In genomic region chr6:155312950-155313349, GRCh38 we compare ENCODE assay signal across 14 cellular contexts. TPM values are rescaled to one million over a fixed set of nuclear protein-coding genes. Genes with fewer than 3 reads are reported as not detected.
DNase-seq lines count a peak whose midpoint lies in the region; ATAC-seq and TF ChIP-seq lines count a peak whose summit lies in the region.
"Not testable (repeated sequence)": the region's sequence is repeated elsewhere in the genome, so short reads cannot be mapped to it uniquely, and the experiment has no call there.
"Had no signal": no experiment of that assay in that cellular context is flagged by ENCODE, and none has a peak within 500 bp of the region (broad histone marks: within the 10 kb centered on the region; RNA-seq: fewer than 3 reads in every experiment).

No MANE protein-coding gene starts in this region.

- H3K9ac ChIP-seq in IMR-90 (ENCODE audit: low read depth, low read length) = not testable (repeated sequence)

- not testable (repeated sequence) for H3K9me1 ChIP-seq in IMR-90 (ENCODE audit: insufficient read depth, low read length)

- POLR2A ChIA-PET in CD4-positive, alpha-beta T cell (lab: Charles Lee) = interaction anchor here (1.4 to 3.5 kb wide), 3 partner anchors 8 to 26 kb away, joined by 3 to 18 read pairs (median 9); no protein-coding TSS in a partner anchor
- POLR2A ChIA-PET in IMR-90 (lab: Charles Lee; ENCODE audit: unreplicated experiment) = not testable (repeated sequence)
- POLR2A ChIA-PET in naive thymus-derived CD8-positive, alpha-beta T cell (lab: Charles Lee) = interaction anchor here (0.9 kb wide), 1 partner anchor 9 kb away, joined by 3 read pairs; no protein-coding TSS in a partner anchor

- peaks cover 20 to 28% of the 10 kb centered on the region in 2 experiments for H3K79me1 ChIP-seq in IMR-90 (ENCODE audit: low read depth in 1 of 2, low read length in 2 of 2)

- peaks cover 56% of the 10 kb centered on the region for H3K4me1 Mint-ChIP-seq in CD4-positive, alpha-beta T cell (ENCODE audit: low read depth)
- peaks cover 54% of the 10 kb centered on the region for H3K4me1 Mint-ChIP-seq in activated T-cell treated with anti-CD3 and anti-CD28 coated beads, Interleukin-2, amount 50 U/mL, for 24 hours (ENCODE audit: low read depth)
- peaks cover 15 to 56% (median 47%) of the 10 kb centered on the region in 4 donors for H3K4me1 Mint-ChIP-seq in naive thymus-derived CD8-positive, alpha-beta T cell
- peaks cover 7 to 35% of the 10 kb centered on the region in 2 donors for H3K4me1 Mint-ChIP-seq in stimulated activated naive B cell treated with anti-CD40 and anti-IgM and Interleukin-4, amounts not matched to agents 10 μg/mL and 1 μg/mL and 100 μg/mL, for 72 hours

- H2BK5ac ChIP-seq in IMR-90 (ENCODE audit: low read depth, low read length, poor library complexity, severe bottlenecking) = not testable (repeated sequence)

- H3K4me3 Mint-ChIP-seq in CD4-positive, alpha-beta T cell = peak overlapping the region; percentile 97
- peak overlapping the region; percentile 98 for H3K4me3 Mint-ChIP-seq in activated T-cell treated with anti-CD3 and anti-CD28 coated beads, Interleukin-2, amount 50 U/mL, for 24 hours
- peak overlapping the region; percentile 22 to 98 (median 96) for H3K4me3 Mint-ChIP-seq in naive thymus-derived CD8-positive, alpha-beta T cell
- peak overlapping the region; percentile 56 to 97 for H3K4me3 Mint-ChIP-seq in stimulated activated naive B cell treated with anti-CD40 and anti-IgM and Interleukin-4, amounts not matched to agents 10 μg/mL and 1 μg/mL and 100 μg/mL, for 72 hours

- not testable (repeated sequence) for H3K27me3 Mint-ChIP-seq in CD4-positive, alpha-beta T cell; activated T-cell treated with anti-CD3 and anti-CD28 coated beads, Interleukin-2, amount 50 U/mL, for 24 hours; naive thymus-derived CD8-positive, alpha-beta T cell; stimulated activated naive B cell treated with anti-CD40 and anti-IgM and Interleukin-4, amounts not matched to agents 10 μg/mL and 1 μg/mL and 100 μg/mL, for 72 hours

- H4K20me1 ChIP-seq in IMR-90 (ENCODE audit: insufficient read depth, low read length) = not testable (repeated sequence)

- not testable (repeated sequence) for TF ChIP-seq CTCF in CD4-positive, alpha-beta T cell (IDR thresholded peaks at IDR 0.05); IMR-90 (conservative IDR thresholded peaks at IDR 0.05; ENCODE audit: low read depth, low read length); RWPE2 (IDR thresholded peaks at IDR 0.05; ENCODE audit: poor library complexity, severe bottlenecking); brain microvascular endothelial cell (IDR thresholded peaks at IDR 0.05; ENCODE audit: low read depth, low read length, missing control alignments); fibroblast of villous mesenchyme (IDR thresholded peaks at IDR 0.05; ENCODE audit: insufficient read depth, low read depth, low read length)

- not testable (repeated sequence) for H3K14ac ChIP-seq in IMR-90 (replicated peaks; ENCODE audit: low read depth, low read length)

- H3K36me3 ChIP-seq in IMR-90 (ENCODE audit: control insufficient read depth, insufficient read depth, low read length); brain microvascular endothelial cell (replicated peaks): not testable (repeated sequence)
- peaks cover 50% of the 10 kb centered on the region for H3K36me3 ChIP-seq in RWPE2 (ENCODE audit: low read depth)

- H4K8ac ChIP-seq in IMR-90 (ENCODE audit: low read depth in 2 of 2, low read length in 2 of 2) = not testable (repeated sequence)

- H4K91ac ChIP-seq in IMR-90 (ENCODE audit: insufficient read depth, low read depth, low read length) = not testable (repeated sequence)

- H3K27ac Mint-ChIP-seq in CD4-positive, alpha-beta T cell = peak overlapping the region; percentile 91
- peak overlapping the region; percentile 97 for H3K27ac Mint-ChIP-seq in activated T-cell treated with anti-CD3 and anti-CD28 coated beads, Interleukin-2, amount 50 U/mL, for 24 hours
- H3K27ac Mint-ChIP-seq in naive thymus-derived CD8-positive, alpha-beta T cell = peak overlapping the region in 8 of 10 donors; percentile 19 to 97 (median 89)
- peak overlapping the region; percentile 65 for H3K27ac Mint-ChIP-seq in stimulated activated naive B cell treated with anti-CD40 and anti-IgM and Interleukin-4, amounts not matched to agents 10 μg/mL and 1 μg/mL and 100 μg/mL, for 72 hours

- in situ Hi-C loops in IMR-90 (cut with MboI; ENCODE audit: low sequenced_read_pairs); brain microvascular endothelial cell (cut with HindIII; ENCODE audit: low pct_ligation_motif_present, low sequenced_read_pairs): not testable (repeated sequence)

- not testable (repeated sequence) for H3K9me3 ChIP-seq in CD4-positive, alpha-beta T cell (ENCODE audit: control insufficient read depth, low read length); IMR-90 (ENCODE audit: control insufficient read depth, insufficient read depth, low read length); RWPE2 (ENCODE audit: severe bottlenecking)

- H3K9me3 Mint-ChIP-seq in CD4-positive, alpha-beta T cell; activated T-cell treated with anti-CD3 and anti-CD28 coated beads, Interleukin-2, amount 50 U/mL, for 24 hours; naive thymus-derived CD8-positive, alpha-beta T cell; stimulated activated naive B cell treated with anti-CD40 and anti-IgM and Interleukin-4, amounts not matched to agents 10 μg/mL and 1 μg/mL and 100 μg/mL, for 72 hours: not testable (repeated sequence)

- not testable (repeated sequence) for H2AK5ac ChIP-seq in IMR-90 (ENCODE audit: low read depth, low read length)

- not testable (repeated sequence) for H3K4me2 ChIP-seq in IMR-90 (ENCODE audit: low read depth, low read length)

- intact Hi-C loops in CD4-positive, alpha-beta T cell (cut with DNase I, micrococcal nuclease) = loop anchor here (5.0 to 10.0 kb wide), 6 partner anchors 138 to 1709 kb away; partner anchors contain the start of gene ARID1B (in 2 of the 2)
- intact Hi-C loops in IMR-90 (cut with micrococcal nuclease) = loop anchor here (5.0 kb wide), 2 partner anchors 386 to 441 kb away; no protein-coding TSS in a partner anchor

- H2BK120ac ChIP-seq in IMR-90 (ENCODE audit: low read depth, low read length) = not testable (repeated sequence)

- not testable (repeated sequence) for H3K56ac ChIP-seq in IMR-90 (ENCODE audit: extremely low read depth, insufficient read depth, low read length)

- 0 out of 2 replicates have a peak overlapping the region, but pooled peaks have one; percentile 17 for H3K4ac ChIP-seq in IMR-90 (ENCODE audit: low read depth, low read length)

- dilution Hi-C loops in IMR-90 (cut with HindIII; ENCODE audit: low sequenced_read_pairs, unreplicated experiment) = not testable (repeated sequence)

- CTCF ChIA-PET in CD4-positive, alpha-beta T cell (lab: Charles Lee); IMR-90 (lab: Yijun Ruan, JAX): not testable (repeated sequence)

- BruUV-seq in IMR-90 (replicated peaks; lab: Mats Ljungman, UMichigan) = not testable (repeated sequence)

- 100% methylated on average over 1 of the region's 7 CpGs; no CpG with 5 or more reads in 1 of the 2 experiments for WGBS in IMR-90 (ENCODE audit: extremely low coverage in 2 of 2, insufficient read length in 1 of 2), 2 experiments

- DNase-seq in CD4-positive, alpha-beta T cell; IMR-90; RWPE2 (ENCODE audit: low spot score); activated T-cell treated with anti-CD3 and anti-CD28 coated beads, Interleukin-2, amount 50 U/mL, for 24 hours; brain microvascular endothelial cell; fibroblast of villous mesenchyme (ENCODE audit: low read depth); naive thymus-derived CD8-positive, alpha-beta T cell; stimulated activated naive B cell treated with anti-CD40 and anti-IgM and Interleukin-4, amounts not matched to agents 10 μg/mL and 1 μg/mL and 100 μg/mL, for 72 hours: not testable (repeated sequence)

- not testable (repeated sequence) for TF ChIP-seq POLR2A in IMR-90 (IDR thresholded peaks at IDR 0.05; ENCODE audit: low read depth, low read length)

- not testable (repeated sequence) for H3K23ac ChIP-seq in IMR-90 (ENCODE audit: low read depth, low read length)

- H2AFZ ChIP-seq in IMR-90 (replicated peaks; ENCODE audit: low read length, poor library complexity) = not testable (repeated sequence)

- ATAC-seq in CD4-positive, alpha-beta T cell (ENCODE audit: poor library complexity); IMR-90 (ENCODE audit: low read depth); RWPE2 (ENCODE audit: low read depth); naive thymus-derived CD8-positive, alpha-beta T cell; stimulated activated naive B cell treated with anti-CD40 and anti-IgM and Interleukin-4, amounts not matched to agents 10 μg/mL and 1 μg/mL and 100 μg/mL, for 72 hours (replicated peaks): not testable (repeated sequence)

- peaks cover 31% of the 10 kb centered on the region for H3K36me3 Mint-ChIP-seq in CD4-positive, alpha-beta T cell (ENCODE audit: low read depth)
- H3K36me3 Mint-ChIP-seq in activated T-cell treated with anti-CD3 and anti-CD28 coated beads, Interleukin-2, amount 50 U/mL, for 24 hours (ENCODE audit: low read depth) = peaks cover 56% of the 10 kb centered on the region
- H3K36me3 Mint-ChIP-seq in naive thymus-derived CD8-positive, alpha-beta T cell = peaks cover 0 to 27% (median 3%) of the 10 kb centered on the region in 3 donors
- peaks cover 10 to 19% of the 10 kb centered on the region in 2 donors for H3K36me3 Mint-ChIP-seq in stimulated activated naive B cell treated with anti-CD40 and anti-IgM and Interleukin-4, amounts not matched to agents 10 μg/mL and 1 μg/mL and 100 μg/mL, for 72 hours

- not testable (repeated sequence) for H2AK9ac ChIP-seq in IMR-90 (replicated peaks; ENCODE audit: low read depth, low read length, poor library complexity)

- not testable (repeated sequence) for H4K5ac ChIP-seq in IMR-90 (ENCODE audit: low read depth, low read length)

- H3K27ac ChIP-seq in CD4-positive, alpha-beta T cell (ENCODE audit: low read depth, low read length); IMR-90 (ENCODE audit: insufficient read depth, low read length); brain microvascular endothelial cell: not testable (repeated sequence)
- H3K27ac ChIP-seq in RWPE2 (ENCODE audit: poor library complexity, severe bottlenecking) = peak overlapping the region; percentile 80

- not testable (repeated sequence) for H3K18ac ChIP-seq in IMR-90 (ENCODE audit: low read depth, low read length)

- H3K4me3 ChIP-seq in IMR-90 (ENCODE audit: insufficient read depth, low read depth, low read length) = not testable (repeated sequence)
- H3K4me3 ChIP-seq in RWPE2 (ENCODE audit: severe bottlenecking) (peak overlapping the region; percentile 64), brain microvascular endothelial cell (ENCODE audit: low read depth, low read length) (peak overlapping the region; percentile 96), fibroblast of villous mesenchyme (ENCODE audit: low read depth, low read length) (peak overlapping the region; percentile 97)

- H2BK20ac ChIP-seq in IMR-90 (ENCODE audit: low read depth, low read length) = not testable (repeated sequence)

- TF ChIP-seq RAD21 in IMR-90 (IDR thresholded peaks at IDR 0.05; ENCODE audit: low read length) = not testable (repeated sequence)

- not testable (repeated sequence) for H3K4me1 ChIP-seq in IMR-90 (ENCODE audit: control insufficient read depth, insufficient read depth, low read length)
- peaks cover 30% of the 10 kb centered on the region for H3K4me1 ChIP-seq in RWPE2 (ENCODE audit: insufficient read depth, poor library complexity, severe bottlenecking)

- H3K27me3 ChIP-seq in CD4-positive, alpha-beta T cell (ENCODE audit: control insufficient read depth, insufficient read depth, low read length); IMR-90 (ENCODE audit: control insufficient read depth, insufficient read depth, low read length); RWPE2 (ENCODE audit: insufficient read depth, poor library complexity, severe bottlenecking); brain microvascular endothelial cell (replicated peaks): not testable (repeated sequence)

- H2BK15ac ChIP-seq in IMR-90 (ENCODE audit: low read depth, low read length) = not testable (repeated sequence)

RNA-seq across cellular contexts. Expression of gene TFB1M, which starts 1.3 kb away (rescaled TPM):
- total RNA-seq in CD4-positive, alpha-beta T cell = 1 to 10 TPM; 7.2 to 9.2 TPM
- total RNA-seq in IMR-90 (2012; rRNA removed) (22.4 and 28.1 TPM in 2 replicates), fibroblast of villous mesenchyme (29.0 and 29.8 TPM in 2 replicates)
- polyA plus RNA-seq in IMR-90 (2012; rRNA removed) = 17.5 and 18.1 TPM in 2 replicates
- polyA plus RNA-seq in IMR-90 (2012; cell fraction: cytosol; rRNA removed) = 6.0 and 9.4 TPM in 2 replicates
- polyA plus RNA-seq in IMR-90 (2012; cell fraction: nucleus; rRNA removed; ENCODE audit: low replicate concordance) = 5.7 and 34.9 TPM in 2 replicates
- total RNA-seq in naive thymus-derived CD8-positive, alpha-beta T cell = 10 to 100 TPM; 32.5 to 34.7 TPM
- polyA plus RNA-seq in naive thymus-derived CD8-positive, alpha-beta T cell = 10 to 100 TPM; 12.8 to 17.8 (median 13.0) TPM

RNA-seq across cellular contexts. Expression of gene CLDN20, which starts 49.1 kb away (rescaled TPM):
- not detected for total RNA-seq in CD4-positive, alpha-beta T cell
- total RNA-seq in IMR-90 (2012; rRNA removed) (not detected in 2 replicates), fibroblast of villous mesenchyme (not detected in 2 replicates)
- not detected in 2 replicates for polyA plus RNA-seq in IMR-90 (2012; rRNA removed)
- 0.03 TPM in 1 of 2 replicates, not detected in the other for polyA plus RNA-seq in IMR-90 (2012; cell fraction: cytosol; rRNA removed)
- polyA plus RNA-seq in IMR-90 (2012; cell fraction: nucleus; rRNA removed; ENCODE audit: low replicate concordance) = 0.10 TPM in 1 of 2 replicates, not detected in the other
- not detected for total RNA-seq in naive thymus-derived CD8-positive, alpha-beta T cell
- polyA plus RNA-seq in naive thymus-derived CD8-positive, alpha-beta T cell = not detected
- total RNA-seq: bronchial epithelial cell, foreskin keratinocyte, liver, right cardiac atrium, RPMI7951, subcutaneous adipose tissue had no signal
- polyA plus RNA-seq: foreskin keratinocyte, right cardiac atrium had no signal
